ENCODE assay signal across 16 cellular contexts in genomic region chr2:110740747-110741349, GRCh38. TPM values are rescaled to one million over a fixed set of nuclear protein-coding genes. Genes with fewer than 3 reads are reported as not detected.
DNase-seq lines count a peak whose midpoint lies in the region; ATAC-seq, FAIRE-seq and TF ChIP-seq lines count a peak whose summit lies in the region.
"Had no signal": no experiment of that assay in that cellular context is flagged by ENCODE, and none has a peak within 500 bp of the region (broad histone marks: within the 10 kb centered on the region; RNA-seq: fewer than 3 reads in every experiment).

No MANE protein-coding gene starts in this region.

- no peak overlapping the region for H2AFZ ChIP-seq in KMS-11 (ENCODE audit: low read depth)
- H2AFZ ChIP-seq in hepatocyte: no peak overlapping the region

- no peak overlapping the region for H3K56ac ChIP-seq in mesendoderm (ENCODE audit: low read length)

- H3K4me1 ChIP-seq in KMS-11 (ENCODE audit: low read depth, poor library complexity, severe bottlenecking) (peaks cover 100% of the 10 kb centered on the region), mesendoderm (ENCODE audit: control insufficient read depth, low read depth, low read length) (peaks cover 11% of the 10 kb centered on the region), hepatocyte (ENCODE audit: insufficient read depth) (no peaks in the 10 kb centered on the region)

- FAIRE-seq in bronchial epithelial cell (lab: Jason Lieb, UNC): no peak

- DNase-seq in Daoy (ENCODE audit: low read depth): peak; percentile 46
- DNase-seq in bronchial epithelial cell (ENCODE audit: low read depth): peak; percentile 37
- DNase-seq in mesendoderm: no peak
- no peak for DNase-seq in NCI-H1092 treated with DMSO at 0.1 percent for 48 hours (lab: John Stamatoyannopoulos, UW)
- no peak for DNase-seq in ecto neural progenitor cell (ENCODE audit: low spot score)
- DNase-seq in hepatocyte (ENCODE audit: low spot score): no peak
- DNase-seq: CD4-positive, alpha-beta T cell; DMS79; GDM1; GOT3; NCI-H446 treated with DMSO at 0.1 percent for 48 hours; NCI-H748 treated with DMSO at 0.1 percent for 48 hours had no signal

- H4K8ac ChIP-seq in mesendoderm (ENCODE audit: low read depth, low read length): no peak overlapping the region

- H3K4me2 ChIP-seq in KMS-11 (peak overlapping the region; percentile 55), mesendoderm (ENCODE audit: low read length) (no peak overlapping the region), hepatocyte (no peak overlapping the region)

- H3K23ac ChIP-seq in mesendoderm (ENCODE audit: low read length): no peak overlapping the region

- peak overlapping the region; percentile 56 for H3K18ac ChIP-seq in mesendoderm (ENCODE audit: low read length)

- WGBS in mesendoderm (ENCODE audit: extremely low coverage, insufficient coverage, low lambda C conversion rate): no CpG with 5 or more reads among the region's 9 CpGs
- WGBS in hepatocyte (ENCODE audit: low lambda C conversion rate, missing lambda C conversion rate): 87% methylated on average over 9 of the region's 9 CpGs

- no peaks in the 10 kb centered on the region for H3K9me3 ChIP-seq in hepatocyte (ENCODE audit: low read depth)

- H4K20me1 ChIP-seq in KMS-11 (ENCODE audit: insufficient read depth) (no peaks in the 10 kb centered on the region), hepatocyte (ENCODE audit: insufficient read depth, poor library complexity, severe bottlenecking) (no peaks in the 10 kb centered on the region)

- H3K27ac ChIP-seq in KMS-11 (peak overlapping the region; percentile 94), mesendoderm (ENCODE audit: low read depth, low read length) (no peak overlapping the region), hepatocyte (no peak overlapping the region)

- H3K36me3 ChIP-seq in KMS-11 (ENCODE audit: insufficient read depth) (no peaks in the 10 kb centered on the region), bronchial epithelial cell (ENCODE audit: control insufficient read depth, insufficient read depth, low read length) (no peaks in the 10 kb centered on the region), mesendoderm (ENCODE audit: control insufficient read depth, insufficient read depth, low read length) (no peaks in the 10 kb centered on the region), hepatocyte (replicated peaks; ENCODE audit: insufficient read depth, low read depth) (no peaks in the 10 kb centered on the region)

- no peak overlapping the region for H2AK5ac ChIP-seq in mesendoderm (ENCODE audit: low read length)

- no peak overlapping the region for H4K5ac ChIP-seq in mesendoderm (ENCODE audit: low read length)

- H3K79me2 ChIP-seq in KMS-11 (ENCODE audit: insufficient read depth, low read depth) (peaks cover 100% of the 10 kb centered on the region), mesendoderm (ENCODE audit: control insufficient read depth, insufficient read depth, low read length) (no peaks in the 10 kb centered on the region), hepatocyte (no peaks in the 10 kb centered on the region)

- H3K79me1 ChIP-seq in mesendoderm (ENCODE audit: low read length): no peaks in the 10 kb centered on the region

- no peak overlapping the region for H2BK120ac ChIP-seq in mesendoderm (ENCODE audit: low read depth, low read length)

- TF ChIP-seq CTCF in KMS-11 (conservative IDR thresholded peaks at IDR 0.05; ENCODE audit: low read depth, low read length) (no peak), bronchial epithelial cell (IDR thresholded peaks at IDR 0.05; ENCODE audit: insufficient read depth, low read length, severe bottlenecking) (no peak), hepatocyte (IDR thresholded peaks at IDR 0.05; ENCODE audit: poor library complexity) (no peak)

- H3K4ac ChIP-seq in mesendoderm (ENCODE audit: low read depth, low read length): no peak overlapping the region

- H3K9me2 ChIP-seq in hepatocyte (replicated peaks; ENCODE audit: insufficient read depth): no peaks in the 10 kb centered on the region

- H2BK15ac ChIP-seq in mesendoderm (replicated peaks; ENCODE audit: low read depth): no peak overlapping the region

- H3K4me3 ChIP-seq in KMS-11 (IDR thresholded peaks at IDR 0.05; ENCODE audit: insufficient read depth, low read depth, low read length) (no peak overlapping the region), bronchial epithelial cell (ENCODE audit: low read depth, low read length) (no peak overlapping the region), mesendoderm (ENCODE audit: low read length) (no peak overlapping the region), hepatocyte (no peak overlapping the region)

- ATAC-seq in GM21576 (IDR thresholded peaks at IDR 0.05; ENCODE audit: unreplicated experiment): no peak
- ATAC-seq: Right ventricle myocardium inferior had no signal

- peak overlapping the region; percentile 39; the same call in 1 of the 2 replicates for H3K9ac ChIP-seq in KMS-11
- no peak overlapping the region for H3K9ac ChIP-seq in mesendoderm (ENCODE audit: low read length)

- no peaks in the 10 kb centered on the region for H3K27me3 ChIP-seq in KMS-11 (ENCODE audit: insufficient read depth, low read depth)
- no peaks in the 10 kb centered on the region for H3K27me3 ChIP-seq in bronchial epithelial cell (ENCODE audit: control insufficient read depth, insufficient read depth, low read length)
- H3K27me3 ChIP-seq in mesendoderm (ENCODE audit: insufficient read depth, low read length, poor library complexity): no peaks in the 10 kb centered on the region
- H3K27me3 ChIP-seq in hepatocyte: peaks cover 26% of the 10 kb centered on the region

- no peak overlapping the region for H2BK5ac ChIP-seq in mesendoderm (ENCODE audit: low read length)

RNA-seq across cellular contexts. Expression of gene ACOXL, which starts 8.5 kb away (rescaled TPM):
- total RNA-seq in Daoy (2014; rRNA removed; shearing (Covaris generic)): 1.6 TPM in 1 of 2 replicates, not detected in the other
- not detected in 2 replicates for total RNA-seq in bronchial epithelial cell
- polyA plus RNA-seq in mesendoderm (2013, experiment 1 of 2): 1.3 TPM
- 1.3 TPM for polyA plus RNA-seq in mesendoderm (2013, experiment 2 of 2)
- total RNA-seq in hepatocyte: 0.23 and 0.36 TPM in 2 replicates
- 0.57 and 1.1 TPM in 2 replicates for polyA plus RNA-seq in hepatocyte
- total RNA-seq: B cell; CD4-positive, alpha-beta T cell; Right ventricle myocardium inferior had no signal

Comparison
In these comparisons a context has a peak if more than half of its experiments do, and no peak if none do; other contexts are left out.
1. DNase-seq: peak in Daoy (single experiment) and bronchial epithelial cell (single experiment); none in mesendoderm (single experiment), NCI-H1092 treated with DMSO at 0.1 percent for 48 hours (single experiment), ecto neural progenitor cell (single experiment) and hepatocyte (single experiment).